1 cellular context compared by ENCODE assay signal in the genomic region with DNA sequence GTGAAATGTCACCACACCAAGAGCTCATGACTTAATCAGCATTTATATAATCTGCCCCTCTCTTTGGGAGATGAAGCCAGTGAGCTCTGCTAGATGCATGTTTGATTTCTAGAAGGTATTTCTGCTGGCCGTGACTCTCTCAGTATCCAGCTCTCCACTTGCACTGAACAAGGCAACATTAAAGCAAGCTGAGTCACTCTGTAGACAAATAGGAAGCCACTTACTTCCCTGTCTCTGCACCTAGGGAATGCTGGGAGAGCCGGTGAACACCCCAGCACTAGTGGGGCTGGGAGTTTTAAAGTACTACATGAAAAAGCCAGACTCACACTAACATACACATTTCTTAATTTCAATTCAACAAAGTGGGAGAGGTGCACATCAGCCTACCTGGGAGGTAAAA.
TF ChIP-seq lines count a peak whose summit lies in the region.

No MANE protein-coding gene starts in this region.

TF ChIP-seq in K562, 482 proteins besides CTCF, POLR2A, EP300 and RAD21 (continued from another document):
- TF ChIP-seq PREB (CRISPR knock-in tag; IDR thresholded peaks at IDR 0.05), result no peak
- no peak for TF ChIP-seq XRCC3 (IDR thresholded peaks at IDR 0.05)
- TF ChIP-seq MAFG (tag; conservative IDR thresholded peaks at IDR 0.05), result peak; percentile 29; the same call in 1 of the 2 replicates
- peak; percentile 39; the same call in 1 of the 2 replicates for TF ChIP-seq C11orf30 (IDR thresholded peaks at IDR 0.05; ENCODE audit: low read depth)
- no peak for TF ChIP-seq PHF8 (IDR thresholded peaks at IDR 0.05; ENCODE audit: borderline replicate concordance, low read length)
- TF ChIP-seq JUN (IDR thresholded peaks at IDR 0.05; ENCODE audit: borderline replicate concordance, low read depth, low read length), result no peak
- TF ChIP-seq JUN (CRISPR knock-in tag; IDR thresholded peaks at IDR 0.05; ENCODE audit: borderline replicate concordance), result no peak
- TF ChIP-seq NCOA2 (IDR thresholded peaks at IDR 0.05; ENCODE audit: partially characterized antibody in 2 of 2), result no peak
- TF ChIP-seq MECOM (CRISPR knock-in tag; IDR thresholded peaks at IDR 0.05), result no peak
- no peak for TF ChIP-seq ZNF197 (CRISPR knock-in tag; IDR thresholded peaks at IDR 0.05; ENCODE audit: low read depth)
- TF ChIP-seq, protein P1, sequence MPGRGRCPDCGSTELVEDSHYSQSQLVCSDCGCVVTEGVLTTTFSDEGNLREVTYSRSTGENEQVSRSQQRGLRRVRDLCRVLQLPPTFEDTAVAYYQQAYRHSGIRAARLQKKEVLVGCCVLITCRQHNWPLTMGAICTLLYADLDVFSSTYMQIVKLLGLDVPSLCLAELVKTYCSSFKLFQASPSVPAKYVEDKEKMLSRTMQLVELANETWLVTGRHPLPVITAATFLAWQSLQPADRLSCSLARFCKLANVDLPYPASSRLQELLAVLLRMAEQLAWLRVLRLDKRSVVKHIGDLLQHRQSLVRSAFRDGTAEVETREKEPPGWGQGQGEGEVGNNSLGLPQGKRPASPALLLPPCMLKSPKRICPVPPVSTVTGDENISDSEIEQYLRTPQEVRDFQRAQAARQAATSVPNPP (IDR thresholded peaks at IDR 0.05; ENCODE audit: borderline replicate concordance, insufficient read depth, insufficient read length), result no peak
- TF ChIP-seq CCAR2 (IDR thresholded peaks at IDR 0.05; ENCODE audit: low read depth, low read length), result no peak
- TF ChIP-seq NFXL1 (CRISPR knock-in tag; IDR thresholded peaks at IDR 0.05), result no peak
- TF ChIP-seq ZNF12 (CRISPR knock-in tag; IDR thresholded peaks at IDR 0.05), result no peak
- TF ChIP-seq ZNF384 (IDR thresholded peaks at IDR 0.05; ENCODE audit: low read depth, low read length), result no peak
- no peak for TF ChIP-seq HSF4 (CRISPR knock-in tag; IDR thresholded peaks at IDR 0.05; ENCODE audit: borderline replicate concordance)
- no peak for TF ChIP-seq POLR2B (IDR thresholded peaks at IDR 0.05; ENCODE audit: low read depth, partially characterized antibody)
- no peak for TF ChIP-seq SIN3A (IDR thresholded peaks at IDR 0.05; ENCODE audit: borderline replicate concordance in 2 of 2, control insufficient read depth in 1 of 2, low read depth in 2 of 2, low read length in 2 of 2)
- peak; percentile 79 for TF ChIP-seq NFE2 (IDR thresholded peaks at IDR 0.05; ENCODE audit: low read depth)
- TF ChIP-seq CREB3L1 (IDR thresholded peaks at IDR 0.05; ENCODE audit: borderline replicate concordance, low read depth), result no peak
- no peak for TF ChIP-seq COPS2 (conservative IDR thresholded peaks at IDR 0.05)
- no peak for TF ChIP-seq PCBP2 (IDR thresholded peaks at IDR 0.05; ENCODE audit: low read depth, low read length, poor library complexity, severe bottlenecking)
- no peak for TF ChIP-seq EHMT2 (IDR thresholded peaks at IDR 0.05)
- TF ChIP-seq ELK3 (CRISPR knock-in tag; IDR thresholded peaks at IDR 0.05), result no peak
- TF ChIP-seq KAT2B (IDR thresholded peaks at IDR 0.05; ENCODE audit: low read depth, low read length), result no peak
- TF ChIP-seq ELF1 (tag; IDR thresholded peaks at IDR 0.05), result peak; percentile 54; the same call in 1 of the 2 replicates
- TF ChIP-seq, protein P2, sequence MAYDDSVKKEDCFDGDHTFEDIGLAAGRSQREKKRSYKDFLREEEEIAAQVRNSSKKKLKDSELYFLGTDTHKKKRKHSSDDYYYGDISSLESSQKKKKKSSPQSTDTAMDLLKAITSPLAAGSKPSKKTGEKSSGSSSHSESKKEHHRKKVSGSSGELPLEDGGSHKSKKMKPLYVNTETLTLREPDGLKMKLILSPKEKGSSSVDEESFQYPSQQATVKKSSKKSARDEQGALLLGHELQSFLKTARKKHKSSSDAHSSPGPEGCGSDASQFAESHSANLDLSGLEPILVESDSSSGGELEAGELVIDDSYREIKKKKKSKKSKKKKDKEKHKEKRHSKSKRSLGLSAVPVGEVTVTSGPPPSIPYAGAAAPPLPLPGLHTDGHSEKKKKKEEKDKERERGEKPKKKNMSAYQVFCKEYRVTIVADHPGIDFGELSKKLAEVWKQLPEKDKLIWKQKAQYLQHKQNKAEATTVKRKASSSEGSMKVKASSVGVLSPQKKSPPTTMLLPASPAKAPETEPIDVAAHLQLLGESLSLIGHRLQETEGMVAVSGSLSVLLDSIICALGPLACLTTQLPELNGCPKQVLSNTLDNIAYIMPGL (CRISPR knock-in tag; IDR thresholded peaks at IDR 0.05), result no peak
- no peak for TF ChIP-seq ZNF212 (CRISPR knock-in tag; IDR thresholded peaks at IDR 0.05)
- no peak for TF ChIP-seq THRAP3 (IDR thresholded peaks at IDR 0.05; ENCODE audit: borderline replicate concordance)
- TF ChIP-seq, protein P3, sequence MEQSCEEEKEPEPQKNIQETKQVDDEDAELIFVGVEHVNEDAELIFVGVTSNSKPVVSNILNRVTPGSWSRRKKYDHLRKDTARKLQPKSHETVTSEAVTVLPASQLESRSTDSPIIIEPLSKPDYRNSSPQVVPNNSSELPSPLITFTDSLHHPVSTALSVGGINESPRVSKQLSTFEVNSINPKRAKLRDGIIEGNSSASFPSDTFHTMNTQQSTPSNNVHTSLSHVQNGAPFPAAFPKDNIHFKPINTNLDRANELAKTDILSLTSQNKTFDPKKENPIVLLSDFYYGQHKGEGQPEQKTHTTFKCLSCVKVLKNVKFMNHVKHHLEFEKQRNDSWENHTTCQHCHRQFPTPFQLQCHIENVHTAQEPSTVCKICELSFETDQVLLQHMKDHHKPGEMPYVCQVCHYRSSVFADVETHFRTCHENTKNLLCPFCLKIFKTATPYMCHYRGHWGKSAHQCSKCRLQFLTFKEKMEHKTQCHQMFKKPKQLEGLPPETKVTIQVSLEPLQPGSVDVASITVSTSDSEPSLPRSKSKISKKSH (CRISPR knock-in tag; IDR thresholded peaks at IDR 0.05), result no peak
- 0 out of 2 replicates have a peak, but pooled peaks have one; percentile 29 for TF ChIP-seq ZNF592 (IDR thresholded peaks at IDR 0.05)
- TF ChIP-seq ZNF324 (CRISPR knock-in tag; IDR thresholded peaks at IDR 0.05), result no peak
- no peak for TF ChIP-seq SP1 (CRISPR knock-in tag; IDR thresholded peaks at IDR 0.05)
- no peak for TF ChIP-seq SMAD3 (CRISPR knock-in tag; conservative IDR thresholded peaks at IDR 0.05)
- TF ChIP-seq SNIP1 (IDR thresholded peaks at IDR 0.05; ENCODE audit: low read depth), result no peak
- no peak for TF ChIP-seq PURB (CRISPR knock-in tag; IDR thresholded peaks at IDR 0.05; ENCODE audit: low read depth)
- TF ChIP-seq MAFF (IDR thresholded peaks at IDR 0.05; ENCODE audit: low read length), result peak; percentile 29; the same call in 1 of the 2 replicates
- TF ChIP-seq MAFK (IDR thresholded peaks at IDR 0.05; ENCODE audit: low read length), result 0 out of 2 replicates have a peak, but pooled peaks have one; percentile 32
- TF ChIP-seq, protein P4, sequence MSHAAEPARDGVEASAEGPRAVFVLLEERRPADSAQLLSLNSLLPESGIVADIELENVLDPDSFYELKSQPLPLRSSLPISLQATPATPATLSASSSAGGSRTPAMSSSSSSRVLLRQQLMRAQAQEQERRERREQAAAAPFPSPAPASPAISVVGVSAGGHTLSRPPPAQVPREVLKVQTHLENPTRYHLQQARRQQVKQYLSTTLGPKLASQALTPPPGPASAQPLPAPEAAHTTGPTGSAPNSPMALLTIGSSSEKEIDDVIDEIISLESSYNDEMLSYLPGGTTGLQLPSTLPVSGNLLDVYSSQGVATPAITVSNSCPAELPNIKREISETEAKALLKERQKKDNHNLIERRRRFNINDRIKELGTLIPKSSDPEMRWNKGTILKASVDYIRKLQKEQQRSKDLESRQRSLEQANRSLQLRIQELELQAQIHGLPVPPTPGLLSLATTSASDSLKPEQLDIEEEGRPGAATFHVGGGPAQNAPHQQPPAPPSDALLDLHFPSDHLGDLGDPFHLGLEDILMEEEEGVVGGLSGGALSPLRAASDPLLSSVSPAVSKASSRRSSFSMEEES (CRISPR knock-in tag; IDR thresholded peaks at IDR 0.05), result no peak
- no peak for TF ChIP-seq FOS (IDR thresholded peaks at IDR 0.05; ENCODE audit: extremely low read depth, insufficient read length)
- TF ChIP-seq E2F3 (CRISPR knock-in tag; IDR thresholded peaks at IDR 0.05), result no peak
- TF ChIP-seq HDAC1 (IDR thresholded peaks at IDR 0.05), result no peak
- TF ChIP-seq, protein P5, sequence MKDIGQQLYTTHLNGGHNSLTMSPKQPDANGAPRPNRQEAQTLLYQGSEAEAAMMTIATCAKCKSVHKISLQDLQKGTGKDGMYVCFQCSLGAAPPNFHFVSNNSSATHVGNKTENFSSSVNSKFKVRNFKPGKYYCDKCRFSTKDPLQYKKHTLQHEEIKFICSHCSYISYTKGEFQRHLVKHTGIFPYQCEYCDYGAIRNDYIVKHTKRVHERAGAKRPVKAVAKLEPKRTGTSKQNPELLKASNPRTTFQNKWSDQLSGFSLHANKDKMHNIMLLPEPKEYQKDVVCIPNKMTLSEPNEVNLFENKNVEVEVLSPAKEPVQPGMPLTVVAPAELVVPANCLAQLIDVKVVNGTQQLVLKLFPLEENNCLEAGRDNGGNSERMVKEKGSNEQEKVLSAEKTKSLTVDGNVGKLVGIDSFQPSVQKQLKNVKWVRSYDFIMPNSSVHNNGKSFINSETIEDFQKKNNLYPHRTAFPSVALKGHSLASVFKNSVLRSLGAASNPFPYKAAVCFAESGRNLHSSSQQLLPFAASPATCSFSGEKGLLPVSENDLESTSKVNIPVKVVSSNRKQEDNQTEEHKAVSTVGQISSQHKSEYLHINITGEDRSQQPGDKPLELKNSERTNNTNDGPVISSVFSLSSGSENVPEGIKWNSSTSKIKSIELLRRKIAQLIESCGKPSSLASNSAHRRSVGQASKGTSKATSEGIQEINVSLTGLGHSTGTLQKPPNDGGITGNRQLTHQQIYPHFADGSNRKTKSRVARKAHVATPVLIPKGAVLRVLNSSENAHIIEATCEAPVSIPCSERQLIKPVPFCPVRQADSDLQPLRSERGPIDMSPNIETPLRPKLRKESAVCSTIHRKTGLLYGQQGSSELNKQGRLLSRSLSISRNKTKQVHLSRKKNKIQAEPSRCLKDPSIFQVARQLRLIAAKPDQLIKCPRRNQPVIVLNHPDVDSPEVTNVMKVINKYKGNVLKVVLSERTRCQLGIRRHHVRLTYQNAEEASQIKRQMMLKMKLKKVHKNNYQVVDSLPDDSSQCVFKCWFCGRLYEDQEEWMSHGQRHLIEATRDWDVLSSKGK (CRISPR knock-in tag; IDR thresholded peaks at IDR 0.05), result no peak
- no peak for TF ChIP-seq FOXP1 (CRISPR knock-in tag; IDR thresholded peaks at IDR 0.05)
- TF ChIP-seq PHB2 (IDR thresholded peaks at IDR 0.05; ENCODE audit: low read depth), result no peak
- TF ChIP-seq ZNF785 (CRISPR knock-in tag; IDR thresholded peaks at IDR 0.05), result no peak
